ENCODE assay signal across 1 cellular context in the genomic region with DNA sequence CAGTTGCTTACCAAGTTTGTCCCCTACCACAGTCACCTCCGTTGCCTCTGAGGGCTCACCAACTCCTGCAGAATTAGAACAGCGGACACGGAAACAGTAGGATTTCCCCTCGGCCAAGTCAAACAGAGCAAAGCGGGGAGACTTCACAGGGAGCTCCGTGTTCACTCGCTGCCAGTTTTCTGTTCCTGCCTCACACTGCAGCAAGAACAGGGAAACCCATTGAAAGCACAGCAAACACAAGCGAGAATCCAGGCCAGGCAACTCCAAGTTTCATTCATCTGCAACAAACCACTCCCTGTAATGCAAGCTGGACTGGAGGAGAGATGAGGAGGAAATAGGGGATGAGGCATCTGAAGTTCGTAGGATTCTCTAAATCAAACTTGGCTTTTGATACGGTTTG.
TF ChIP-seq lines count a peak whose summit lies in the region.

No MANE protein-coding gene starts in this region.

TF ChIP-seq in HepG2, 621 proteins besides CTCF, POLR2A, EP300 and RAD21 (continued from another document):
- TF ChIP-seq, protein P1, sequence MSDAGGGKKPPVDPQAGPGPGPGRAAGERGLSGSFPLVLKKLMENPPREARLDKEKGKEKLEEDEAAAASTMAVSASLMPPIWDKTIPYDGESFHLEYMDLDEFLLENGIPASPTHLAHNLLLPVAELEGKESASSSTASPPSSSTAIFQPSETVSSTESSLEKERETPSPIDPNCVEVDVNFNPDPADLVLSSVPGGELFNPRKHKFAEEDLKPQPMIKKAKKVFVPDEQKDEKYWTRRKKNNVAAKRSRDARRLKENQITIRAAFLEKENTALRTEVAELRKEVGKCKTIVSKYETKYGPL (CRISPR knock-in tag; IDR thresholded peaks at IDR 0.05) = no peak
- TF ChIP-seq TSC22D2 (CRISPR knock-in tag; IDR thresholded peaks at IDR 0.05; ENCODE audit: borderline replicate concordance) (no peak), GATA4 (IDR thresholded peaks at IDR 0.05; ENCODE audit: borderline replicate concordance, low read depth) (no peak), NFKBIZ (CRISPR knock-in tag; IDR thresholded peaks at IDR 0.05) (no peak), ZFP36 (IDR thresholded peaks at IDR 0.05; ENCODE audit: borderline replicate concordance, low read depth, low read length, partially characterized antibody) (no peak), NR2C2 (CRISPR knock-in tag; IDR thresholded peaks at IDR 0.05; ENCODE audit: borderline replicate concordance) (no peak), FOXP1 (IDR thresholded peaks at IDR 0.05) (no peak), FOXP1 (CRISPR knock-in tag; IDR thresholded peaks at IDR 0.05) (no peak), HOXA3 (CRISPR knock-in tag; IDR thresholded peaks at IDR 0.05) (no peak), GPN1 (CRISPR knock-in tag; IDR thresholded peaks at IDR 0.05; ENCODE audit: borderline replicate concordance) (no peak)
- TF ChIP-seq, protein P2, sequence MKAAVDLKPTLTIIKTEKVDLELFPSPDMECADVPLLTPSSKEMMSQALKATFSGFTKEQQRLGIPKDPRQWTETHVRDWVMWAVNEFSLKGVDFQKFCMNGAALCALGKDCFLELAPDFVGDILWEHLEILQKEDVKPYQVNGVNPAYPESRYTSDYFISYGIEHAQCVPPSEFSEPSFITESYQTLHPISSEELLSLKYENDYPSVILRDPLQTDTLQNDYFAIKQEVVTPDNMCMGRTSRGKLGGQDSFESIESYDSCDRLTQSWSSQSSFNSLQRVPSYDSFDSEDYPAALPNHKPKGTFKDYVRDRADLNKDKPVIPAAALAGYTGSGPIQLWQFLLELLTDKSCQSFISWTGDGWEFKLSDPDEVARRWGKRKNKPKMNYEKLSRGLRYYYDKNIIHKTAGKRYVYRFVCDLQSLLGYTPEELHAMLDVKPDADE (CRISPR knock-in tag; IDR thresholded peaks at IDR 0.05) = no peak
- TF ChIP-seq, protein P3, sequence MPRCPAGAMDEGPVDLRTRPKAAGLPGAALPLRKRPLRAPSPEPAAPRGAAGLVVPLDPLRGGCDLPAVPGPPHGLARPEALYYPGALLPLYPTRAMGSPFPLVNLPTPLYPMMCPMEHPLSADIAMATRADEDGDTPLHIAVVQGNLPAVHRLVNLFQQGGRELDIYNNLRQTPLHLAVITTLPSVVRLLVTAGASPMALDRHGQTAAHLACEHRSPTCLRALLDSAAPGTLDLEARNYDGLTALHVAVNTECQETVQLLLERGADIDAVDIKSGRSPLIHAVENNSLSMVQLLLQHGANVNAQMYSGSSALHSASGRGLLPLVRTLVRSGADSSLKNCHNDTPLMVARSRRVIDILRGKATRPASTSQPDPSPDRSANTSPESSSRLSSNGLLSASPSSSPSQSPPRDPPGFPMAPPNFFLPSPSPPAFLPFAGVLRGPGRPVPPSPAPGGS (CRISPR knock-in tag; IDR thresholded peaks at IDR 0.05) = no peak
- TF ChIP-seq, protein P4, sequence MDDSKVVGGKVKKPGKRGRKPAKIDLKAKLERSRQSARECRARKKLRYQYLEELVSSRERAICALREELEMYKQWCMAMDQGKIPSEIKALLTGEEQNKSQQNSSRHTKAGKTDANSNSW (CRISPR knock-in tag; IDR thresholded peaks at IDR 0.05; ENCODE audit: borderline replicate concordance) = no peak
- TF ChIP-seq, protein P5, sequence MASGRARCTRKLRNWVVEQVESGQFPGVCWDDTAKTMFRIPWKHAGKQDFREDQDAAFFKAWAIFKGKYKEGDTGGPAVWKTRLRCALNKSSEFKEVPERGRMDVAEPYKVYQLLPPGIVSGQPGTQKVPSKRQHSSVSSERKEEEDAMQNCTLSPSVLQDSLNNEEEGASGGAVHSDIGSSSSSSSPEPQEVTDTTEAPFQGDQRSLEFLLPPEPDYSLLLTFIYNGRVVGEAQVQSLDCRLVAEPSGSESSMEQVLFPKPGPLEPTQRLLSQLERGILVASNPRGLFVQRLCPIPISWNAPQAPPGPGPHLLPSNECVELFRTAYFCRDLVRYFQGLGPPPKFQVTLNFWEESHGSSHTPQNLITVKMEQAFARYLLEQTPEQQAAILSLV (CRISPR knock-in tag; IDR thresholded peaks at IDR 0.05; ENCODE audit: borderline replicate concordance) = no peak
- TF ChIP-seq, protein P6, sequence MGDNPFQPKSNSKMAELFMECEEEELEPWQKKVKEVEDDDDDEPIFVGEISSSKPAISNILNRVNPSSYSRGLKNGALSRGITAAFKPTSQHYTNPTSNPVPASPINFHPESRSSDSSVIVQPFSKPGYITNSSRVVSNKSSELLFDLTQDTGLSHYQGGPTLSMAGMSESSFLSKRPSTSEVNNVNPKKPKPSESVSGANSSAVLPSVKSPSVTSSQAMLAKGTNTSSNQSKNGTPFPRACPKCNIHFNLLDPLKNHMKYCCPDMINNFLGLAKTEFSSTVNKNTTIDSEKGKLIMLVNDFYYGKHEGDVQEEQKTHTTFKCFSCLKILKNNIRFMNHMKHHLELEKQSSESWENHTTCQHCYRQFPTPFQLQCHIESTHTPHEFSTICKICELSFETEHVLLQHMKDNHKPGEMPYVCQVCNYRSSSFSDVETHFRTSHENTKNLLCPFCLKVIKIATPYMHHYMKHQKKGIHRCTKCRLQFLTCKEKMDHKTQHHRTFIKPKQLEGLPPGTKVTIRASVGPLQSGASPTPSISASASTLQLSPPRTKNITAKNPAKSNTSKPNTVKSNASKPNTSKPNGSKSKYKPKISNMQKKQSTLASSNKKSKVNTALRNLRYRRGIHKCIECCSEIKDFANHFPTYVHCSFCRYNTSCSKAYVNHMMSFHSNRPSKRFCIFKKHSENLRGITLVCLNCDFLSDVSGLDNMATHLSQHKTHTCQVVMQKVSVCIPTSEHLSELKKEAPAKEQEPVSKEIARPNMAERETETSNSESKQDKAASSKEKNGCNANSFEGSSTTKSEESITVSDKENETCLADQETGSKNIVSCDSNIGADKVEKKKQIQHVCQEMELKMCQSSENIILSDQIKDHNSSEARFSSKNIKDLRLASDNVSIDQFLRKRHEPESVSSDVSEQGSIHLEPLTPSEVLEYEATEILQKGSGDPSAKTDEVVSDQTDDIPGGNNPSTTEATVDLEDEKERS (CRISPR knock-in tag; IDR thresholded peaks at IDR 0.05) = no peak
